In genomic region chr5:134948929-134949328, GRCh38 we compare ENCODE assay signal across 15 cellular contexts. TPM values are rescaled to one million over a fixed set of nuclear protein-coding genes. Genes with fewer than 3 reads are reported as not detected.
A peak's percentile ranks its signal among the peaks of the same experiment; 100 is the strongest.
DNase-seq lines count a peak whose midpoint lies in the region; ATAC-seq and TF ChIP-seq lines count a peak whose summit lies in the region.
"Had no signal": no experiment of that assay in that cellular context is flagged by ENCODE, and none has a peak within 500 bp of the region (broad histone marks: within the 10 kb centered on the region; RNA-seq: fewer than 3 reads in every experiment).

No MANE protein-coding gene starts in this region.

- no peaks in the 10 kb centered on the region for H3K27me3 Mint-ChIP-seq in activated naive CD4-positive, alpha-beta T cell treated with anti-CD3 and anti-CD28 coated beads, Interleukin-2, amount 50 U/mL, for 24 hours
- no peaks in the 10 kb centered on the region for H3K27me3 Mint-ChIP-seq in activated naive CD4-positive, alpha-beta T cell treated with anti-CD3 and anti-CD28 coated beads, Interleukin-2, amount 10 ng/mL, durations not matched to agents 7 days and 5 days
- H3K27me3 Mint-ChIP-seq in stimulated activated naive B cell treated with anti-CD40 and anti-IgM and Interleukin-4, amounts not matched to agents 10 μg/mL and 1 μg/mL and 100 μg/mL, for 72 hours, result no peaks in the 10 kb centered on the region

- intact Hi-C loops in transverse colon (cut with DNase I; ENCODE audit: low total_unique reads), result no loop called here

- H3K27ac Mint-ChIP-seq in activated naive CD4-positive, alpha-beta T cell treated with anti-CD3 and anti-CD28 coated beads, Interleukin-2, amount 50 U/mL, for 24 hours, result peak overlapping the region; percentile 78
- no peak overlapping the region for H3K27ac Mint-ChIP-seq in activated naive CD4-positive, alpha-beta T cell treated with anti-CD3 and anti-CD28 coated beads, Interleukin-2, amount 10 ng/mL, durations not matched to agents 7 days and 5 days
- H3K27ac Mint-ChIP-seq in stimulated activated naive B cell treated with anti-CD40 and anti-IgM and Interleukin-4, amounts not matched to agents 10 μg/mL and 1 μg/mL and 100 μg/mL, for 72 hours, result no peak overlapping the region

- H3K4me3 Mint-ChIP-seq in activated naive CD4-positive, alpha-beta T cell treated with anti-CD3 and anti-CD28 coated beads, Interleukin-2, amount 50 U/mL, for 24 hours, result no peak overlapping the region
- no peak overlapping the region for H3K4me3 Mint-ChIP-seq in activated naive CD4-positive, alpha-beta T cell treated with anti-CD3 and anti-CD28 coated beads, Interleukin-2, amount 10 ng/mL, durations not matched to agents 7 days and 5 days
- H3K4me3 Mint-ChIP-seq in stimulated activated naive B cell treated with anti-CD40 and anti-IgM and Interleukin-4, amounts not matched to agents 10 μg/mL and 1 μg/mL and 100 μg/mL, for 72 hours, result no peak overlapping the region

- peaks cover 1 to 3% of the 10 kb centered on the region in 2 donors for H3K9me3 ChIP-seq in transverse colon

- H3K36me3 ChIP-seq in transverse colon, result peaks cover 0 to under 1% (median 0%) of the 10 kb centered on the region in 4 donors

- H3K9me3 Mint-ChIP-seq in activated naive CD4-positive, alpha-beta T cell treated with anti-CD3 and anti-CD28 coated beads, Interleukin-2, amount 50 U/mL, for 24 hours, result no peaks in the 10 kb centered on the region
- peaks cover 1% of the 10 kb centered on the region for H3K9me3 Mint-ChIP-seq in activated naive CD4-positive, alpha-beta T cell treated with anti-CD3 and anti-CD28 coated beads, Interleukin-2, amount 10 ng/mL, durations not matched to agents 7 days and 5 days
- no peaks in the 10 kb centered on the region for H3K9me3 Mint-ChIP-seq in stimulated activated naive B cell treated with anti-CD40 and anti-IgM and Interleukin-4, amounts not matched to agents 10 μg/mL and 1 μg/mL and 100 μg/mL, for 72 hours

- CTCF ChIA-PET in activated naive CD4-positive, alpha-beta T cell treated with anti-CD3 and anti-CD28 coated beads, Interleukin-2, amount 10 ng/mL, durations not matched to agents 7 days and 5 days (lab: Charles Lee), result interaction anchor here (1.2 kb wide), 1 partner anchor 32 kb away, joined by 3 read pairs; no protein-coding TSS in a partner anchor

- no peaks in the 10 kb centered on the region for H3K27me3 ChIP-seq in transverse colon
- H3K27me3 ChIP-seq: spleen had no signal

- in situ Hi-C loops in transverse colon (cut with MboI; ENCODE audit: low pct_ligation_motif_present in 1 of 4, low pct_unique_long_range_greater_than_20kb in 1 of 4, low sequenced_read_pairs in 3 of 4), result no loop called here

- H3K4me1 Mint-ChIP-seq in activated naive CD4-positive, alpha-beta T cell treated with anti-CD3 and anti-CD28 coated beads, Interleukin-2, amount 50 U/mL, for 24 hours, result no peaks in the 10 kb centered on the region
- no peaks in the 10 kb centered on the region for H3K4me1 Mint-ChIP-seq in activated naive CD4-positive, alpha-beta T cell treated with anti-CD3 and anti-CD28 coated beads, Interleukin-2, amount 10 ng/mL, durations not matched to agents 7 days and 5 days
- no peaks in the 10 kb centered on the region for H3K4me1 Mint-ChIP-seq in stimulated activated naive B cell treated with anti-CD40 and anti-IgM and Interleukin-4, amounts not matched to agents 10 μg/mL and 1 μg/mL and 100 μg/mL, for 72 hours

- H3K4me3 ChIP-seq in foreskin fibroblast (ENCODE audit: low read depth in 1 of 2, low read length in 2 of 2) (no peak overlapping the region), transverse colon (no peak overlapping the region)
- H3K4me3 ChIP-seq: A549, spleen had no signal

- no peak for TF ChIP-seq POLR2A in transverse colon (IDR thresholded peaks at IDR 0.05)

- no peak for DNase-seq in activated naive CD4-positive, alpha-beta T cell treated with anti-CD3 and anti-CD28 coated beads, Interleukin-2, amount 10 ng/mL, durations not matched to agents 7 days and 5 days
- DNase-seq in astrocyte of the hippocampus (ENCODE audit: low read depth, low spot score), result peak; percentile 47
- peak; percentile 9 to 52 for DNase-seq in foreskin fibroblast
- DNase-seq in transverse colon, result peak; percentile 15
- DNase-seq in UCSD-AML1 (lab: John Stamatoyannopoulos, UW; ENCODE audit: unreplicated experiment), result no peak
- DNase-seq in activated effector memory CD4-positive, alpha-beta T cell treated with Interleukin-2 at 50 U/mL for 16 hours, result no peak
- DNase-seq in stimulated activated naive B cell treated with anti-CD40 and anti-IgM and Interleukin-4, amounts not matched to agents 10 μg/mL and 1 μg/mL and 100 μg/mL, for 72 hours, result no peak
- DNase-seq: amniotic stem cell; effector CD8-positive, alpha-beta T cell; NCI-H146; NCI-H510A; spleen had no signal

- no peak overlapping the region for H3K27ac ChIP-seq in transverse colon
- H3K27ac ChIP-seq: A549, spleen had no signal

- no peak for TF ChIP-seq CTCF in foreskin fibroblast (IDR thresholded peaks at IDR 0.05; ENCODE audit: low read depth, low read length)
- TF ChIP-seq CTCF in transverse colon (IDR thresholded peaks at IDR 0.05), result no peak

- no peak for TF ChIP-seq EP300 in transverse colon (IDR thresholded peaks at IDR 0.05; ENCODE audit: low read depth)

- ATAC-seq in stimulated activated naive B cell treated with anti-CD40 and anti-IgM and Interleukin-4, amounts not matched to agents 10 μg/mL and 1 μg/mL and 100 μg/mL, for 72 hours (replicated peaks), result no peak
- ATAC-seq: A549 had no signal

- no peaks in the 10 kb centered on the region for H3K4me1 ChIP-seq in transverse colon
- H3K4me1 ChIP-seq: A549, spleen had no signal

- peaks cover 7% of the 10 kb centered on the region for H3K36me3 Mint-ChIP-seq in activated naive CD4-positive, alpha-beta T cell treated with anti-CD3 and anti-CD28 coated beads, Interleukin-2, amount 50 U/mL, for 24 hours
- peaks cover 4% of the 10 kb centered on the region for H3K36me3 Mint-ChIP-seq in activated naive CD4-positive, alpha-beta T cell treated with anti-CD3 and anti-CD28 coated beads, Interleukin-2, amount 10 ng/mL, durations not matched to agents 7 days and 5 days
- peaks cover 3 to 8% of the 10 kb centered on the region in 2 donors for H3K36me3 Mint-ChIP-seq in stimulated activated naive B cell treated with anti-CD40 and anti-IgM and Interleukin-4, amounts not matched to agents 10 μg/mL and 1 μg/mL and 100 μg/mL, for 72 hours

- WGBS in transverse colon (ENCODE audit: low coverage in 1 of 2), 2 donors, result 91 to 100% methylated on average over 2 to 5 of the region's 5 CpGs

RNA-seq across cellular contexts. Expression of gene CATSPER3, which starts 18.8 kb away (rescaled TPM):
- total RNA-seq in transverse colon, result 1 to 10 TPM in 2 of 4 donors, under 1 TPM in 1, not detected in 1; 0.32 to 4.1 (median 1.1) TPM
- total RNA-seq: temporal lobe had no signal

RNA-seq across cellular contexts. Expression of gene PCBD2, which starts 44.0 kb away (rescaled TPM):
- total RNA-seq in transverse colon, result 10 to 100 TPM in 3 of 4 donors, 1 to 10 TPM in 1; 6.4 to 28.9 (median 11.6) TPM

Comparison
In these comparisons a context has a peak if more than half of its experiments do, and no peak if none do; other contexts are left out.
1. DNase-seq: peak in astrocyte of the hippocampus (single experiment), foreskin fibroblast (2 of 2) and transverse colon (single experiment); none in activated naive CD4-positive, alpha-beta T cell treated with anti-CD3 and anti-CD28 coated beads, Interleukin-2, amount 10 ng/mL, durations not matched to agents 7 days and 5 days (single experiment), UCSD-AML1 (single experiment), activated effector memory CD4-positive, alpha-beta T cell treated with Interleukin-2 at 50 U/mL for 16 hours (single experiment) and stimulated activated naive B cell treated with anti-CD40 and anti-IgM and Interleukin-4, amounts not matched to agents 10 μg/mL and 1 μg/mL and 100 μg/mL, for 72 hours (single experiment).